In genomic region chr4:7699825-7700224, GRCh38 we compare ENCODE assay signal across 20 cellular contexts.
DNase-seq lines count a peak whose midpoint lies in the region; ATAC-seq, FAIRE-seq and TF ChIP-seq lines count a peak whose summit lies in the region.
"Had no signal": no experiment of that assay in that cellular context is flagged by ENCODE, and none has a peak within 500 bp of the region (broad histone marks: within the 10 kb centered on the region; RNA-seq: fewer than 3 reads in every experiment).

No MANE protein-coding gene starts in this region.

- peak overlapping the region; percentile 76 to 89 for H3K27ac Mint-ChIP-seq in stimulated activated naive CD8-positive, alpha-beta T cell treated with anti-CD3 and anti-CD28 coated beads, Interleukin-15, amount 100 ng/mL, for 72 hours
- H3K27ac Mint-ChIP-seq in effector memory CD8-positive, alpha-beta T cell: peak overlapping the region; percentile 69 to 71
- H3K27ac Mint-ChIP-seq: CD4-positive, alpha-beta T cell; GM23338; HFFc6 had no signal

- H3K4me2 ChIP-seq in osteoblast (ENCODE audit: insufficient read depth, low read length): no peak overlapping the region
- H3K4me2 ChIP-seq: GM23338 had no signal

- no peak overlapping the region for H2AFZ ChIP-seq in osteoblast (ENCODE audit: low read length)
- H2AFZ ChIP-seq: GM23338 had no signal

- TF ChIP-seq CTCF in osteoblast (IDR thresholded peaks at IDR 0.05; ENCODE audit: extremely low read depth, low read depth, low read length): no peak
- TF ChIP-seq CTCF in pancreas (IDR thresholded peaks at IDR 0.05): no peak

- no peaks in the 10 kb centered on the region for H3K9me3 Mint-ChIP-seq in stimulated activated naive CD8-positive, alpha-beta T cell treated with anti-CD3 and anti-CD28 coated beads, Interleukin-15, amount 100 ng/mL, for 72 hours
- no peaks in the 10 kb centered on the region for H3K9me3 Mint-ChIP-seq in effector memory CD8-positive, alpha-beta T cell
- H3K9me3 Mint-ChIP-seq: CD4-positive, alpha-beta T cell; HFFc6 had no signal

- peaks cover 8% of the 10 kb centered on the region for H3K4me1 ChIP-seq in osteoblast (ENCODE audit: insufficient read depth, low read length)
- no peaks in the 10 kb centered on the region for H3K4me1 ChIP-seq in pancreas
- H3K4me1 ChIP-seq: BE2C, Caco-2 had no signal

- no peak overlapping the region for H3K4me3 Mint-ChIP-seq in stimulated activated naive CD8-positive, alpha-beta T cell treated with anti-CD3 and anti-CD28 coated beads, Interleukin-15, amount 100 ng/mL, for 72 hours
- H3K4me3 Mint-ChIP-seq in effector memory CD8-positive, alpha-beta T cell: no peak overlapping the region
- H3K4me3 Mint-ChIP-seq: CD4-positive, alpha-beta T cell; GM23338; HFFc6 had no signal

- intact Hi-C loops in pancreas (cut with DNase I): no loop called here

- H3K36me3 Mint-ChIP-seq in effector memory CD8-positive, alpha-beta T cell (ENCODE audit: insufficient read depth): no peaks in the 10 kb centered on the region

- no peak for FAIRE-seq in pancreas (lab: Jason Lieb, UNC)
- FAIRE-seq: A204.1, D721Med, G401.6, GM12891 had no signal

- H3K9me3 ChIP-seq in osteoblast (ENCODE audit: low read depth, low read length) (no peaks in the 10 kb centered on the region), pancreas (no peaks in the 10 kb centered on the region)
- H3K9me3 ChIP-seq: BE2C, Caco-2 had no signal

- 47 to 56% methylated on average over 10 of the region's 10 CpGs for WGBS in pancreas, 2 donors

- H4K20me1 ChIP-seq in osteoblast (ENCODE audit: insufficient read depth, low read length): no peaks in the 10 kb centered on the region

- H3K79me2 ChIP-seq in osteoblast (ENCODE audit: insufficient read depth, low read length): no peaks in the 10 kb centered on the region

- H3K4me1 Mint-ChIP-seq in stimulated activated naive CD8-positive, alpha-beta T cell treated with anti-CD3 and anti-CD28 coated beads, Interleukin-15, amount 100 ng/mL, for 72 hours: peaks cover 11% of the 10 kb centered on the region
- H3K4me1 Mint-ChIP-seq in effector memory CD8-positive, alpha-beta T cell (ENCODE audit: low read depth in 2 of 2): peaks cover 3 to 13% of the 10 kb centered on the region in 2 donors

- peaks cover 12% of the 10 kb centered on the region for H3K27me3 ChIP-seq in osteoblast (ENCODE audit: insufficient read depth, low read length)
- H3K27me3 ChIP-seq in pancreas: no peaks in the 10 kb centered on the region
- H3K27me3 ChIP-seq: BE2C had no signal

- ATAC-seq in stimulated activated naive CD8-positive, alpha-beta T cell treated with anti-CD3 and anti-CD28 coated beads, Interleukin-15, amount 100 ng/mL, for 72 hours: no peak
- ATAC-seq in stimulated activated naive CD8-positive, alpha-beta T cell treated with anti-CD3 and anti-CD28 coated beads, Interleukin-15, Interleukin-2, amounts not matched to agents 100 U/mL and 50 U/mL, for 24 hours: no peak
- no peak for ATAC-seq in effector memory CD8-positive, alpha-beta T cell (replicated peaks)
- ATAC-seq in esophagus mucosa (no peak), pancreas (no peak)
- ATAC-seq: HCT116 had no signal

- peaks cover 34% of the 10 kb centered on the region for H3K27me3 Mint-ChIP-seq in stimulated activated naive CD8-positive, alpha-beta T cell treated with anti-CD3 and anti-CD28 coated beads, Interleukin-15, amount 100 ng/mL, for 72 hours
- peaks cover 47 to 74% of the 10 kb centered on the region in 2 donors for H3K27me3 Mint-ChIP-seq in effector memory CD8-positive, alpha-beta T cell

- H3K27ac ChIP-seq in osteoblast (ENCODE audit: low read depth, low read length) (no peak overlapping the region), pancreas (no peak overlapping the region)
- H3K27ac ChIP-seq: C4-2B, HL-60 had no signal

- H3K4me3 ChIP-seq in osteoblast (ENCODE audit: insufficient read depth, low read length) (no peak overlapping the region), pancreas (no peak overlapping the region)
- H3K4me3 ChIP-seq: GM23338 had no signal

- H3K36me3 ChIP-seq in osteoblast (ENCODE audit: insufficient read depth, low read length) (no peaks in the 10 kb centered on the region), pancreas (no peaks in the 10 kb centered on the region)
- H3K36me3 ChIP-seq: BE2C had no signal

- no peak for DNase-seq in stimulated activated naive CD8-positive, alpha-beta T cell treated with anti-CD3 and anti-CD28 coated beads, Interleukin-15, amount 100 ng/mL, for 72 hours
- DNase-seq in stimulated activated naive CD8-positive, alpha-beta T cell treated with anti-CD3 and anti-CD28 coated beads, Interleukin-15, Interleukin-2, amounts not matched to agents 100 U/mL and 50 U/mL, for 24 hours: no peak
- no peak for DNase-seq in effector memory CD8-positive, alpha-beta T cell
- DNase-seq in osteoblast (ENCODE audit: insufficient read length, low spot score, missing footprints) (peak; percentile 72), SIG-M5 treated with dmso at 0.1 percent for 504 hours (lab: John Stamatoyannopoulos, UW; ENCODE audit: unreplicated experiment) (no peak), pancreas (no peak)
- DNase-seq: ACHN; BE2C; Caco-2; CD4-positive, alpha-beta T cell had no signal
